ENCODE assay signal across 17 cellular contexts in the genomic region with DNA sequence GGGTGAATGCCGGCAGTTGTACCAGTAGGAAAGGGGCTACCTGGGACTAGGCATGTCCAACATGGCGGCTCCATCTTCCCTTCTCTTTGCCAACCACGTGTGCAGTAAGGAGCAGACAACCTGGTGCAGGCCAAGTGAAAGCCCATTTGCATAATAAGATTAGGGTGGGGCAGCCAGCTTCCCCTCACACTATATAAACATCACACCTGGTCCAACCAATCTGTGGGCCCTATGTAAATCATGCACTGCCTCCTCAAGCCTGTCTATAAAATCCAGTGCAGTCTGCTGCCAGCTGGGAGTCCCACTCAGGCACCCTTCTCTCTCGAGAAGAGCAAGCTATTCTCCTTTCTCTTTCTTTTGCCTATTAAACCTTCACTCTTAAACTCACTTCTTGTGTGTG.
DNase-seq lines count a peak whose midpoint lies in the region; ATAC-seq lines count a peak whose summit lies in the region.
"Had no signal": no experiment of that assay in that cellular context is flagged by ENCODE, and none has a peak within 500 bp of the region (broad histone marks: within the 10 kb centered on the region; RNA-seq: fewer than 3 reads in every experiment).

No MANE protein-coding gene starts in this region.

- DNase-seq in Karpas-422 (peak; percentile 42), NCI-H187 treated with DMSO at 0.1 percent for 48 hours (lab: John Stamatoyannopoulos, UW) (peak; percentile 72), NCI-H69 (lab: John Stamatoyannopoulos, UW) (peak; percentile 83), mesendoderm (peak; percentile 13), Right ventricle myocardium superior (no peak)
- DNase-seq in CD8-positive, alpha-beta memory T cell, result no peak
- DNase-seq: C1 segment of cervical spinal cord; Caco-2; DMS79; IMR-90; NCI-H2081; NCI-H345; NK-92 treated with Interleukin-12 subunit alpha and Interleukin-12 subunit beta, amount 100 ng/mL, for 24 hours; PC-9; SK-N-SH had no signal

- no peaks in the 10 kb centered on the region for H3K4me1 Mint-ChIP-seq in CD8-positive, alpha-beta memory T cell

- no peak overlapping the region for H3K56ac ChIP-seq in mesendoderm (ENCODE audit: low read length)

- H3K27me3 ChIP-seq in Karpas-422 (ENCODE audit: low read length) (no peaks in the 10 kb centered on the region), mesendoderm (ENCODE audit: insufficient read depth, low read length, poor library complexity) (no peaks in the 10 kb centered on the region)
- no peaks in the 10 kb centered on the region for H3K27me3 ChIP-seq in CD8-positive, alpha-beta memory T cell (ENCODE audit: insufficient read depth, low read length, poor library complexity, severe bottlenecking)

- H3K9me2 ChIP-seq in Karpas-422 (replicated peaks; ENCODE audit: insufficient read depth, low read length), result no peaks in the 10 kb centered on the region
- H3K9me2 ChIP-seq: SK-N-SH had no signal

- POLR2A ChIA-PET in CD8-positive, alpha-beta memory T cell (lab: Charles Lee), result no interaction called here

- no peaks in the 10 kb centered on the region for H3K9me3 ChIP-seq in Karpas-422 (ENCODE audit: low read length)
- H3K9me3 ChIP-seq in CD8-positive, alpha-beta memory T cell (ENCODE audit: low read length), result no peaks in the 10 kb centered on the region
- H3K9me3 ChIP-seq: Caco-2, SK-N-SH had no signal

- no peak overlapping the region for H2BK15ac ChIP-seq in mesendoderm (replicated peaks; ENCODE audit: low read depth)

- no peak overlapping the region for H3K27ac Mint-ChIP-seq in CD8-positive, alpha-beta memory T cell

- ATAC-seq in GM18517 (IDR thresholded peaks at IDR 0.05; ENCODE audit: unreplicated experiment) (no peak), GM18873 (IDR thresholded peaks at IDR 0.05; ENCODE audit: low FRiP score, unreplicated experiment) (no peak), Right ventricle myocardium superior (ENCODE audit: poor library complexity) (no peak)

- no peak overlapping the region for H4K5ac ChIP-seq in mesendoderm (ENCODE audit: low read length)

- H2AFZ ChIP-seq in Karpas-422 (ENCODE audit: low read length), result no peak overlapping the region; the same call in 1 of the 2 replicates
- H2AFZ ChIP-seq: PC-9 had no signal

- no peak overlapping the region for H4K8ac ChIP-seq in mesendoderm (ENCODE audit: low read depth, low read length)

- no peak overlapping the region for H3K9ac ChIP-seq in Karpas-422 (ENCODE audit: low read length)
- H3K9ac ChIP-seq in mesendoderm (ENCODE audit: low read length), result no peak overlapping the region
- H3K9ac ChIP-seq: SK-N-SH had no signal

- H3K4me3 ChIP-seq in Karpas-422 (ENCODE audit: low read length) (no peak overlapping the region), mesendoderm (ENCODE audit: low read length) (no peak overlapping the region)
- H3K4me3 ChIP-seq in CD8-positive, alpha-beta memory T cell (ENCODE audit: low read length), result no peak overlapping the region
- H3K4me3 ChIP-seq: PC-9 had no signal

- H3K36me3 ChIP-seq in Karpas-422 (ENCODE audit: insufficient read depth, low read length) (no peaks in the 10 kb centered on the region), mesendoderm (ENCODE audit: control insufficient read depth, insufficient read depth, low read length) (no peaks in the 10 kb centered on the region)
- H3K36me3 ChIP-seq in CD8-positive, alpha-beta memory T cell (ENCODE audit: insufficient read depth, low read length), result no peaks in the 10 kb centered on the region

- no peak overlapping the region for H3K4me2 ChIP-seq in Karpas-422 (ENCODE audit: low read depth, low read length, poor library complexity, severe bottlenecking)
- H3K4me2 ChIP-seq in mesendoderm (ENCODE audit: low read length), result no peak overlapping the region
- H3K4me2 ChIP-seq: PC-9, SK-N-SH had no signal

- H2BK5ac ChIP-seq in mesendoderm (ENCODE audit: low read length), result no peak overlapping the region

- H3K27me3 Mint-ChIP-seq in CD8-positive, alpha-beta memory T cell, result no peaks in the 10 kb centered on the region

- H3K4me1 ChIP-seq in Karpas-422 (ENCODE audit: low read length), result peaks cover 3% of the 10 kb centered on the region; the same call in 1 of the 2 replicates
- H3K4me1 ChIP-seq in mesendoderm (ENCODE audit: control insufficient read depth, low read depth, low read length), result peaks cover 2% of the 10 kb centered on the region
- no peaks in the 10 kb centered on the region for H3K4me1 ChIP-seq in CD8-positive, alpha-beta memory T cell (ENCODE audit: insufficient read depth, low read length)
- H3K4me1 ChIP-seq: Caco-2 had no signal

- no peaks in the 10 kb centered on the region for H3K36me3 Mint-ChIP-seq in CD8-positive, alpha-beta memory T cell

- peaks cover 0 to 12% (median 3%) of the 10 kb centered on the region in 5 donors for H3K9me3 Mint-ChIP-seq in CD8-positive, alpha-beta memory T cell

- H2BK120ac ChIP-seq in mesendoderm (ENCODE audit: low read depth, low read length), result no peak overlapping the region

- H3K79me1 ChIP-seq in mesendoderm (ENCODE audit: low read length), result no peaks in the 10 kb centered on the region

- no peaks in the 10 kb centered on the region for H3K79me2 ChIP-seq in Karpas-422 (ENCODE audit: low read length)
- no peaks in the 10 kb centered on the region for H3K79me2 ChIP-seq in mesendoderm (ENCODE audit: control insufficient read depth, insufficient read depth, low read length)

- H3K23ac ChIP-seq in mesendoderm (ENCODE audit: low read length), result no peak overlapping the region

- CTCF ChIA-PET in CD8-positive, alpha-beta memory T cell (lab: Charles Lee), result no interaction called here

- H2AK5ac ChIP-seq in mesendoderm (ENCODE audit: low read length), result no peak overlapping the region

- no peak overlapping the region for H3K4ac ChIP-seq in mesendoderm (ENCODE audit: low read depth, low read length)

- H3K27ac ChIP-seq in Karpas-422 (ENCODE audit: low read length), result no peak overlapping the region
- H3K27ac ChIP-seq in mesendoderm (ENCODE audit: low read depth, low read length), result no peak overlapping the region
- no peak overlapping the region for H3K27ac ChIP-seq in CD8-positive, alpha-beta memory T cell (ENCODE audit: low read depth, low read length)
- H3K27ac ChIP-seq: PC-9 had no signal

- H3K4me3 Mint-ChIP-seq in CD8-positive, alpha-beta memory T cell, result no peak overlapping the region

- intact Hi-C loops in Right ventricle myocardium superior (cut with DNase I), result no loop called here

- no CpG with 5 or more reads among the region's 4 CpGs for WGBS in mesendoderm (ENCODE audit: extremely low coverage, insufficient coverage, low lambda C conversion rate)

- H4K20me1 ChIP-seq in Karpas-422 (ENCODE audit: insufficient read depth, low read depth, low read length), result no peaks in the 10 kb centered on the region

- H3K18ac ChIP-seq in mesendoderm (ENCODE audit: low read length), result no peak overlapping the region

Comparison
In these comparisons a context has a peak if more than half of its experiments do, and no peak if none do; other contexts are left out.
1. DNase-seq: peak in Karpas-422 (single experiment), NCI-H187 treated with DMSO at 0.1 percent for 48 hours (single experiment), NCI-H69 (single experiment) and mesendoderm (single experiment); none in Right ventricle myocardium superior (single experiment) and CD8-positive, alpha-beta memory T cell (0 of 5).